In the genomic region with DNA sequence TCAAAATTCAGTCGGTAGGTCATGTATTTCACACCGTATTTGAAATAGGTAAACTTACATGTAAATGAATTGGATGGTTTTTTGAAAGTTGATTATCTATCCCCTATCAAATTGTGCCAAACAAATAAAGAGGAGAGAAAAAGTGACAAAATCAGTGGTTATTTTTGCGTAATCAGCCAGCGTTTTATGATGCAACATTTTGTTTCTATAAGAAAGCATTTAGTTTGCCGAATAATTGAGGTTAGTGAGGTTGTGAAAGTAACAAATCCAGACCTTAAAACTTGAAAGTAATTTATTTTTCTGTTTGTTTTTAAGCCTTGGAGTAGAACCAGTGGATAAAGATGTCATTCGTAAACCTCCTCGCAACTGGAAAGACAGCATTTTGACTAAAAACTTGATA, we compare ENCODE assay signal across 24 cellular contexts. TPM values are rescaled to one million over a fixed set of nuclear protein-coding genes. Genes with fewer than 3 reads are reported as not detected.
DNase-seq lines count a peak whose midpoint lies in the region; ATAC-seq and TF ChIP-seq lines count a peak whose summit lies in the region.
"Had no signal": no experiment of that assay in that cellular context is flagged by ENCODE, and none has a peak within 500 bp of the region (broad histone marks: within the 10 kb centered on the region; RNA-seq: fewer than 3 reads in every experiment).

No MANE protein-coding gene starts in this region.

- H3K36me3 ChIP-seq in GM23248 (ENCODE audit: low read depth) = peaks cover 58% of the 10 kb centered on the region
- H3K36me3 ChIP-seq in uterus = peaks cover 0 to 3% of the 10 kb centered on the region in 2 donors
- H3K36me3 ChIP-seq: thoracic aorta had no signal

- no peak for TF ChIP-seq POLR2A in uterus (IDR thresholded peaks at IDR 0.05)

- in situ Hi-C loops in GM23248 (cut with MboI) = no loop called here

- ATAC-seq in HG03521 (IDR thresholded peaks at IDR 0.05; ENCODE audit: unreplicated experiment) = no peak
- ATAC-seq: activated naive CD4-positive, alpha-beta T cell treated with anti-CD3 and anti-CD28 coated beads, Interleukin-2, amount 50 U/mL, for 72 hours; Panc1 had no signal

- H3K4me3 ChIP-seq in GM23248 (no peak overlapping the region), uterus (no peak overlapping the region)
- H3K4me3 ChIP-seq: SJCRH30, thoracic aorta had no signal

- intact Hi-C loops in uterus (cut with DNase I; ENCODE audit: low total_unique reads) = no loop called here

- H3K27ac ChIP-seq in GM23248 (no peak overlapping the region), uterus (no peak overlapping the region)
- H3K27ac ChIP-seq: KMS-11, SJCRH30, thoracic aorta had no signal

- no peaks in the 10 kb centered on the region for H4K20me1 ChIP-seq in GM23248 (ENCODE audit: insufficient read depth)

- DNase-seq in GM23248 = peak; percentile 6
- peak; percentile 76 for DNase-seq in MV-4-11 (lab: John Stamatoyannopoulos, UW)
- peak; percentile 87 for DNase-seq in amniotic epithelial cell (ENCODE audit: low read depth)
- DNase-seq in renal cortical epithelial cell (ENCODE audit: low read depth) = peak; percentile 23
- no peak for DNase-seq in epidermal melanocyte (ENCODE audit: insufficient read length, low spot score)
- DNase-seq in uterus = no peak
- DNase-seq: activated CD4-positive, alpha-beta T cell treated with anti-CD3 and anti-CD28 coated beads, Interleukin-2, amount 10 ng/mL, durations not matched to agents 24 days and 14 days; DMS79; effector CD4-positive, alpha-beta T cell; glutamatergic neuron; kidney glomerular epithelial cell; NCI-H1092; NCI-H1930; NCI-H2227 treated with DMSO at 0.1 percent for 48 hours; NCI-H774; occipital lobe; SJCRH30; stimulated activated CD4-positive, alpha-beta T cell treated with anti-CD3 and anti-CD28 coated beads, Interleukin-2, amount 100 ng/mL, for 48 hours; stimulated activated naive CD4-positive, alpha-beta T cell had no signal

- no peak overlapping the region for H2AFZ ChIP-seq in GM23248

- TF ChIP-seq CTCF in uterus (IDR thresholded peaks at IDR 0.05) = no peak

- H3K9me3 ChIP-seq in GM23248 (ENCODE audit: low read depth) (no peaks in the 10 kb centered on the region), uterus (no peaks in the 10 kb centered on the region)
- H3K9me3 ChIP-seq: SJCRH30, thoracic aorta had no signal

- WGBS in GM23248 (ENCODE audit: low coverage in 1 of 2, low lambda C conversion rate in 2 of 2, missing lambda C conversion rate in 2 of 2), 2 experiments = 93 to 94% methylated on average over 7 of the region's 7 CpGs

- H3K9ac ChIP-seq in GM23248 = no peak overlapping the region
- H3K9ac ChIP-seq: KMS-11 had no signal

- no peaks in the 10 kb centered on the region for H3K79me2 ChIP-seq in GM23248 (ENCODE audit: insufficient read depth)

- no peaks in the 10 kb centered on the region for H3K9me2 ChIP-seq in GM23248 (ENCODE audit: insufficient read depth)

- H3K27me3 ChIP-seq in GM23248 (replicated peaks; ENCODE audit: insufficient read depth) = no peaks in the 10 kb centered on the region
- no peaks in the 10 kb centered on the region for H3K27me3 ChIP-seq in uterus
- H3K27me3 ChIP-seq: SJCRH30 had no signal

- no peak overlapping the region for H3K4me2 ChIP-seq in GM23248 (ENCODE audit: unreplicated experiment)
- H3K4me2 ChIP-seq: KMS-11 had no signal

- H3K4me1 ChIP-seq in GM23248 (ENCODE audit: insufficient read depth) (peaks cover 14% of the 10 kb centered on the region), uterus (no peaks in the 10 kb centered on the region)
- H3K4me1 ChIP-seq: SJCRH30 had no signal

- peaks cover 11% of the 10 kb centered on the region; the same call in 1 of the 2 replicates for H3F3A ChIP-seq in GM23248 (ENCODE audit: insufficient read depth)

RNA-seq across cellular contexts. Expression of a gene that starts 29.3 kb away (rescaled TPM):
- 4.8 and 5.8 TPM in 2 replicates for total RNA-seq in GM23248 (2014; rRNA removed; shearing (Covaris generic))
- polyA plus RNA-seq in GM23248 (2016; fragmentation: Nextera tagmentation; extraction: Ambion mirVana) = 4.8 and 5.3 TPM in 2 replicates
- total RNA-seq in renal cortical epithelial cell (2.4 and 8.7 TPM in 2 replicates), uterus (10 to 100 TPM in 2 of 4 donors, 1 to 10 TPM in 2; 1.8 to 14.9 (median 10.9) TPM)

RNA-seq across cellular contexts. Expression of a gene that starts 29.4 kb away (rescaled TPM):
- 15.9 and 18.5 TPM in 2 replicates for total RNA-seq in GM23248 (2014; rRNA removed; shearing (Covaris generic))
- 5.7 and 7.6 TPM in 2 replicates for polyA plus RNA-seq in GM23248 (2016; fragmentation: Nextera tagmentation; extraction: Ambion mirVana)
- total RNA-seq in renal cortical epithelial cell (14.4 and 28.6 TPM in 2 replicates), uterus (10 to 100 TPM in 1 of 4 donors, 1 to 10 TPM in 3; 2.3 to 25.2 (median 8.4) TPM)

Comparison
In these comparisons a context has a peak if more than half of its experiments do, and no peak if none do; other contexts are left out.
1. DNase-seq: peak in GM23248 (single experiment), MV-4-11 (single experiment), amniotic epithelial cell (single experiment) and renal cortical epithelial cell (single experiment); none in epidermal melanocyte (single experiment) and uterus (0 of 2).